23 cellular contexts compared by ENCODE assay signal in genomic region chr11:115127790-115128189, GRCh38.
DNase-seq lines count a peak whose midpoint lies in the region; ATAC-seq and TF ChIP-seq lines count a peak whose summit lies in the region.
"Had no signal": no experiment of that assay in that cellular context is flagged by ENCODE, and none has a peak within 500 bp of the region (broad histone marks: within the 10 kb centered on the region; RNA-seq: fewer than 3 reads in every experiment).

No MANE protein-coding gene starts in this region.

- H3K4me3 ChIP-seq in HEK293 (ENCODE audit: low read depth, low read length) = no peak overlapping the region
- no peak overlapping the region for H3K4me3 ChIP-seq in brain microvascular endothelial cell (ENCODE audit: low read depth, low read length)
- H3K4me3 ChIP-seq: BLaER1 had no signal

- no peaks in the 10 kb centered on the region for H3K36me3 Mint-ChIP-seq in stimulated activated memory B cell treated with anti-CD40 and anti-IgM and Interleukin-4, amounts not matched to agents 10 μg/mL and 1 μg/mL and 100 μg/mL, for 72 hours
- H3K36me3 Mint-ChIP-seq: CD14-positive monocyte; CD4-positive, alpha-beta memory T cell; CD4-positive, CD25-positive, alpha-beta regulatory T cell; CD8-positive, alpha-beta memory T cell had no signal

- no peaks in the 10 kb centered on the region for H3K9me3 ChIP-seq in HEK293 (ENCODE audit: control insufficient read depth, insufficient read depth, low read depth, low read length)
- H3K9me3 ChIP-seq: BE2C, BLaER1 had no signal

- H3K27ac Mint-ChIP-seq in stimulated activated memory B cell treated with anti-CD40 and anti-IgM and Interleukin-4, amounts not matched to agents 10 μg/mL and 1 μg/mL and 100 μg/mL, for 72 hours = peak overlapping the region; percentile 86
- H3K27ac Mint-ChIP-seq: CD14-positive monocyte; CD4-positive, alpha-beta memory T cell; CD4-positive, CD25-positive, alpha-beta regulatory T cell had no signal

- POLR2A ChIA-PET in HEK293 (lab: Yijun Ruan, JAX) = no interaction called here

- ATAC-seq in foreskin keratinocyte = peak; percentile 28
- no peak for ATAC-seq in stimulated activated memory B cell treated with anti-CD40 and anti-IgM and Interleukin-4, amounts not matched to agents 10 μg/mL and 1 μg/mL and 100 μg/mL, for 72 hours

- DNase-seq in Daoy (ENCODE audit: low read depth) = peak; percentile 22
- peak in 1 of 2 donors; percentile 40 for DNase-seq in foreskin keratinocyte
- no peak for DNase-seq in activated CD4-positive, alpha-beta T cell treated with anti-CD3 and anti-CD28 coated beads, Interleukin-2, amount 50 U/mL, for 48 hours
- DNase-seq in brain microvascular endothelial cell = no peak
- no peak for DNase-seq in NCI-H1436 treated with DMSO at 0.1 percent for 48 hours (lab: John Stamatoyannopoulos, UW)
- DNase-seq: 8988T; ACHN; BE2C; C1 segment of cervical spinal cord; CD4-positive, alpha-beta memory T cell; CD4-positive, CD25-positive, alpha-beta regulatory T cell; CD8-positive, alpha-beta memory T cell; COR-L47; DMS 273 treated with DMSO at 0.1 percent for 48 hours; DMS153; DMS53; DMS79; DND-41; GF-D8 had no signal

- H3K27me3 Mint-ChIP-seq in stimulated activated memory B cell treated with anti-CD40 and anti-IgM and Interleukin-4, amounts not matched to agents 10 μg/mL and 1 μg/mL and 100 μg/mL, for 72 hours = no peaks in the 10 kb centered on the region

- no peak for TF ChIP-seq CTCF in HEK293 (tag by site-specific recombination; IDR thresholded peaks at IDR 0.05)
- TF ChIP-seq CTCF in foreskin keratinocyte (conservative IDR thresholded peaks at IDR 0.05) = no peak
- no peak for TF ChIP-seq CTCF in brain microvascular endothelial cell (IDR thresholded peaks at IDR 0.05; ENCODE audit: low read depth, low read length, missing control alignments)

- peaks cover 21% of the 10 kb centered on the region for H3K4me1 Mint-ChIP-seq in stimulated activated memory B cell treated with anti-CD40 and anti-IgM and Interleukin-4, amounts not matched to agents 10 μg/mL and 1 μg/mL and 100 μg/mL, for 72 hours
- H3K4me1 Mint-ChIP-seq: CD14-positive monocyte; CD4-positive, alpha-beta memory T cell; CD4-positive, CD25-positive, alpha-beta regulatory T cell; CD8-positive, alpha-beta memory T cell had no signal

- H3K27ac ChIP-seq in HEK293 (ENCODE audit: extremely low read depth, low read depth, low read length) (no peak overlapping the region), foreskin keratinocyte (no peak overlapping the region), brain microvascular endothelial cell (no peak overlapping the region)

- no peaks in the 10 kb centered on the region for H3K27me3 ChIP-seq in foreskin keratinocyte
- no peaks in the 10 kb centered on the region for H3K27me3 ChIP-seq in brain microvascular endothelial cell (replicated peaks)
- H3K27me3 ChIP-seq: BE2C, BLaER1 had no signal

- H3K36me3 ChIP-seq in HEK293 (ENCODE audit: control insufficient read depth in 2 of 2, insufficient read depth in 1 of 2, low read length in 2 of 2) (no peaks in the 10 kb centered on the region), brain microvascular endothelial cell (replicated peaks) (no peaks in the 10 kb centered on the region)
- H3K36me3 ChIP-seq: BE2C, BLaER1 had no signal

- CTCF ChIA-PET in HEK293 (lab: Yijun Ruan, JAX) = interaction anchor here (1.1 kb wide), 1 partner anchor 354 kb away, joined by 3 read pairs; no protein-coding TSS in a partner anchor

- in situ Hi-C loops in brain microvascular endothelial cell (cut with HindIII; ENCODE audit: low pct_ligation_motif_present, low sequenced_read_pairs) = no loop called here

- no peak overlapping the region for H3K4me3 Mint-ChIP-seq in stimulated activated memory B cell treated with anti-CD40 and anti-IgM and Interleukin-4, amounts not matched to agents 10 μg/mL and 1 μg/mL and 100 μg/mL, for 72 hours
- H3K4me3 Mint-ChIP-seq: CD14-positive monocyte; CD4-positive, alpha-beta memory T cell; CD4-positive, CD25-positive, alpha-beta regulatory T cell; CD8-positive, alpha-beta memory T cell had no signal

- H3K4me1 ChIP-seq in HEK293 (ENCODE audit: control insufficient read depth, insufficient read depth, low read length) = no peaks in the 10 kb centered on the region
- H3K4me1 ChIP-seq in foreskin keratinocyte = no peaks in the 10 kb centered on the region

- H3K9me3 Mint-ChIP-seq in stimulated activated memory B cell treated with anti-CD40 and anti-IgM and Interleukin-4, amounts not matched to agents 10 μg/mL and 1 μg/mL and 100 μg/mL, for 72 hours = no peaks in the 10 kb centered on the region

TF ChIP-seq in HEK293, 187 proteins besides CTCF, POLR2A, EP300 and RAD21:
- TF ChIP-seq ZNF394 (tag by site-specific recombination; IDR thresholded peaks at IDR 0.05; ENCODE audit: borderline replicate concordance) (no peak), GLIS1 (tag by site-specific recombination; IDR thresholded peaks at IDR 0.05) (peak; percentile 90), ZNF274 (IDR thresholded peaks at IDR 0.05; ENCODE audit: low read length) (no peak), ZNF274 (tag by site-specific recombination; IDR thresholded peaks at IDR 0.05; ENCODE audit: borderline replicate concordance) (no peak), HOXA7 (CRISPR knock-in tag; IDR thresholded peaks at IDR 0.05; ENCODE audit: borderline replicate concordance) (no peak), FEZF1 (tag by site-specific recombination; IDR thresholded peaks at IDR 0.05) (no peak), KLF8 (tag by site-specific recombination; IDR thresholded peaks at IDR 0.05) (no peak)
